Comparison of ENCODE assay signal across 26 cellular contexts in the genomic region with DNA sequence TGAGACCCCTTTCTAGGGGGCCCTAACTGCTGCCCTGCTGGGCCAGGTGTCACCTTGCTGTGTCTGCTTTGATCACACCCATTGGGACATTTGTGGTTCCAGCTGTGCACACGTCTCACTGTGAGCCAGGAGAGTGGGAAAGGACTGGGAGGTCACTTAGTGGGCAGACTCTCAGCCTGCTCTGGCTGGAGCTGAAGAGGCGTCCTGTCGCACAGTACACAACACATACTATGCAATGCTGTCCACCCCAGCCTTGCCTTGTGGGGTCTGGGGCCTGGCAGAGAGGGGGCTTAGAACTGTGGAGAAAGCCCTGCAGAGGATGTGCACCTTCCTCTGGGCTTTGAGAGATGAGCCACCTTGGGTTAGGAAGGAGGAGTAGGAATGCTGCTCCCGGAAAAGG. TPM values are rescaled to one million over a fixed set of nuclear protein-coding genes. Genes with fewer than 3 reads are reported as not detected.
"Had no signal": no experiment of that assay in that cellular context is flagged by ENCODE, and none has a peak within 500 bp of the region (broad histone marks: within the 10 kb centered on the region; RNA-seq: fewer than 3 reads in every experiment).

No MANE protein-coding gene starts in this region.

- H3K9me3 Mint-ChIP-seq: activated CD4-positive, alpha-beta memory T cell treated with anti-CD3 and anti-CD28 coated beads, Interleukin-2, amount 10 ng/mL, durations not matched to agents 7 days and 5 days; activated naive CD4-positive, alpha-beta T cell treated with anti-CD3 and anti-CD28 coated beads for 36 hours; activated naive CD4-positive, alpha-beta T cell treated with anti-CD3 and anti-CD28 coated beads, Interleukin-2, amount 50 U/mL, for 72 hours; activated T-cell treated with anti-CD3 and anti-CD28 coated beads, Interleukin-2, amount 50 U/mL, for 4 hours; activated T-helper 1 cell treated with anti-CD3 and anti-CD28 coated beads, Interleukin-12 subunit alpha, Interleukin-12 subunit beta, Interleukin-2, Interleukin-4 antibody, amounts not matched to agents 30 ng/mL and 10 ng/mL and 1 ng/mL, durations not matched to agents 14 hours and 24 hours and 36 hours had no signal

- H3K27ac Mint-ChIP-seq: activated CD4-positive, alpha-beta memory T cell treated with anti-CD3 and anti-CD28 coated beads, Interleukin-2, amount 10 ng/mL, durations not matched to agents 7 days and 5 days; activated naive CD4-positive, alpha-beta T cell treated with anti-CD3 and anti-CD28 coated beads for 36 hours; activated naive CD4-positive, alpha-beta T cell treated with anti-CD3 and anti-CD28 coated beads, Interleukin-2, amount 50 U/mL, for 72 hours; activated T-helper 1 cell treated with anti-CD3 and anti-CD28 coated beads, Interleukin-12 subunit alpha, Interleukin-12 subunit beta, Interleukin-2, Interleukin-4 antibody, amounts not matched to agents 30 ng/mL and 10 ng/mL and 1 ng/mL, durations not matched to agents 14 hours and 24 hours and 36 hours had no signal

- H3K36me3 ChIP-seq: brain microvascular endothelial cell, SJCRH30, WERI-Rb-1 had no signal

- H3K36me3 Mint-ChIP-seq: activated naive CD4-positive, alpha-beta T cell treated with anti-CD3 and anti-CD28 coated beads, Interleukin-2, amount 50 U/mL, for 72 hours had no signal

- H3K4me1 ChIP-seq: SJCRH30 had no signal

- DNase-seq: activated CD4-positive, alpha-beta memory T cell treated with anti-CD3 and anti-CD28 coated beads, Interleukin-2, amount 10 ng/mL, durations not matched to agents 7 days and 5 days; activated CD4-positive, alpha-beta T cell treated with anti-CD3 and anti-CD28 coated beads for 1 hour; activated CD4-positive, alpha-beta T cell treated with anti-CD3 and anti-CD28 coated beads for 48 hours; activated CD4-positive, CD25-positive, alpha-beta regulatory T cell; activated CD8-positive, alpha-beta memory T cell treated with anti-CD3 and anti-CD28 coated beads, Interleukin-2, amount 50 U/mL, for 4 hours; activated gamma-delta T cell treated with Interleukin-2 at 50 U/mL for 16 hours; activated naive CD4-positive, alpha-beta T cell treated with anti-CD3 and anti-CD28 coated beads for 36 hours; activated T-cell treated with anti-CD3 and anti-CD28 coated beads for 4 hours; activated T-cell treated with anti-CD3 and anti-CD28 coated beads, Interleukin-2, amount 50 U/mL, for 4 hours; amniotic stem cell; brain microvascular endothelial cell; central memory CD4-positive, alpha-beta T cell; NCI-H1105; NCI-H1417 treated with DMSO at 0.1 percent for 48 hours; NCI-H187 treated with DMSO at 0.1 percent for 48 hours; NCI-H2081; NCI-H226; NCI-H524 treated with DMSO at 0.1 percent for 48 hours; SHP77; SJCRH30; T1000; WERI-Rb-1 had no signal

- ATAC-seq: activated naive CD4-positive, alpha-beta T cell treated with anti-CD3 and anti-CD28 coated beads, Interleukin-2, amount 50 U/mL, for 72 hours; activated T-cell treated with anti-CD3 and anti-CD28 coated beads, Interleukin-2, amount 50 U/mL, for 4 hours had no signal

- H3K27ac ChIP-seq: brain microvascular endothelial cell, SJCRH30, SK-N-MC, WERI-Rb-1 had no signal

- H3K4me3 ChIP-seq: SJCRH30, SK-N-MC had no signal

- H3K27me3 ChIP-seq: brain microvascular endothelial cell, SJCRH30 had no signal

- H3K4me3 Mint-ChIP-seq: activated CD4-positive, alpha-beta memory T cell treated with anti-CD3 and anti-CD28 coated beads, Interleukin-2, amount 10 ng/mL, durations not matched to agents 7 days and 5 days; activated naive CD4-positive, alpha-beta T cell treated with anti-CD3 and anti-CD28 coated beads for 36 hours; activated T-cell treated with anti-CD3 and anti-CD28 coated beads, Interleukin-2, amount 50 U/mL, for 4 hours; activated T-helper 1 cell treated with anti-CD3 and anti-CD28 coated beads, Interleukin-12 subunit alpha, Interleukin-12 subunit beta, Interleukin-2, Interleukin-4 antibody, amounts not matched to agents 30 ng/mL and 10 ng/mL and 1 ng/mL, durations not matched to agents 14 hours and 24 hours and 36 hours had no signal

- H3K9me3 ChIP-seq: SJCRH30 had no signal

- H3K27me3 Mint-ChIP-seq: activated CD4-positive, alpha-beta memory T cell treated with anti-CD3 and anti-CD28 coated beads, Interleukin-2, amount 10 ng/mL, durations not matched to agents 7 days and 5 days had no signal

RNA-seq across cellular contexts. Expression of a gene that starts 25.3 kb away (rescaled TPM):
- total RNA-seq: NCI-H460 had no signal
